17 cellular contexts compared by ENCODE assay signal in genomic region chr16:11232302-11232851, GRCh38. TPM values are rescaled to one million over a fixed set of nuclear protein-coding genes. Genes with fewer than 3 reads are reported as not detected.
DNase-seq lines count a peak whose midpoint lies in the region; ATAC-seq and TF ChIP-seq lines count a peak whose summit lies in the region.
"Had no signal": no experiment of that assay in that cellular context is flagged by ENCODE, and none has a peak within 500 bp of the region (broad histone marks: within the 10 kb centered on the region; RNA-seq: fewer than 3 reads in every experiment).

No MANE protein-coding gene starts in this region.

- WGBS in IMR-90 (ENCODE audit: extremely low coverage in 2 of 2, insufficient read length in 1 of 2), 2 experiments = no CpG with 5 or more reads among the region's 3 CpGs
- 81% methylated on average over 2 of the region's 3 CpGs for WGBS in esophagus muscularis mucosa

- no peaks in the 10 kb centered on the region for H3K27me3 Mint-ChIP-seq in T-helper 1 cell treated with Interleukin-12 subunit alpha and Interleukin-12 subunit beta and Interleukin-4 antibody, amounts not matched to agents 30 μg/mL and 1 μg/mL, for 36 hours (ENCODE audit: low read depth)
- H3K27me3 Mint-ChIP-seq in activated naive CD8-positive, alpha-beta T cell treated with anti-CD3 and anti-CD28 coated beads, Interleukin-2, amount 10 ng/mL, durations not matched to agents 7 days and 5 days = no peaks in the 10 kb centered on the region
- no peaks in the 10 kb centered on the region for H3K27me3 Mint-ChIP-seq in natural killer cell treated with Interleukin-12 subunit alpha and Interleukin-12 subunit beta and Interleukin-15 and Interleukin-18, amount 100 ng/mL, for 72 hours

- no peak overlapping the region for H2BK15ac ChIP-seq in IMR-90 (ENCODE audit: low read depth, low read length)

- no peak overlapping the region for H2BK120ac ChIP-seq in IMR-90 (ENCODE audit: low read depth, low read length)

- H3K9me1 ChIP-seq in IMR-90 (ENCODE audit: insufficient read depth, low read length) = no peaks in the 10 kb centered on the region; the same call in 1 of the 2 replicates

- H3K27me3 ChIP-seq in IMR-90 (ENCODE audit: control insufficient read depth, insufficient read depth, low read length) = no peaks in the 10 kb centered on the region; the same call in 1 of the 2 replicates
- no peaks in the 10 kb centered on the region for H3K27me3 ChIP-seq in esophagus muscularis mucosa

- TF ChIP-seq RAD21 in IMR-90 (IDR thresholded peaks at IDR 0.05; ENCODE audit: low read length) = no peak

- BruUV-seq in IMR-90 (replicated peaks; lab: Mats Ljungman, UMichigan) = no TSS peak

- TF ChIP-seq POLR2A in IMR-90 (IDR thresholded peaks at IDR 0.05; ENCODE audit: low read depth, low read length) = no peak
- no peak for TF ChIP-seq POLR2A in esophagus muscularis mucosa (IDR thresholded peaks at IDR 0.05; ENCODE audit: low read depth)

- no peak for ATAC-seq in IMR-90 (ENCODE audit: low read depth)
- no peak for ATAC-seq in activated naive CD8-positive, alpha-beta T cell treated with anti-CD3 and anti-CD28 coated beads, Interleukin-2, amount 10 ng/mL, durations not matched to agents 7 days and 5 days (ENCODE audit: low read depth)
- ATAC-seq in natural killer cell treated with Interleukin-12 subunit alpha and Interleukin-12 subunit beta and Interleukin-15 and Interleukin-18, amount 100 ng/mL, for 72 hours = no peak

- no peaks in the 10 kb centered on the region for H4K20me1 ChIP-seq in IMR-90 (ENCODE audit: insufficient read depth, low read length)

- intact Hi-C loops in IMR-90 (cut with micrococcal nuclease) (no loop called here), esophagus muscularis mucosa (cut with DNase I) (no loop called here)

- no peak overlapping the region for H4K8ac ChIP-seq in IMR-90 (ENCODE audit: low read depth in 2 of 2, low read length in 2 of 2)

- no peak overlapping the region for H3K23ac ChIP-seq in IMR-90 (ENCODE audit: low read depth, low read length)

- H2AK9ac ChIP-seq in IMR-90 (replicated peaks; ENCODE audit: low read depth, low read length, poor library complexity) = no peak overlapping the region

- peaks cover 2% of the 10 kb centered on the region; the same call in 1 of the 2 replicates for H3K4me1 ChIP-seq in IMR-90 (ENCODE audit: control insufficient read depth, insufficient read depth, low read length)
- peaks cover 0 to 10% (median 8%) of the 10 kb centered on the region in 4 donors for H3K4me1 ChIP-seq in esophagus muscularis mucosa

- H3K56ac ChIP-seq in IMR-90 (ENCODE audit: extremely low read depth, insufficient read depth, low read length) = no peak overlapping the region

- H2AK5ac ChIP-seq in IMR-90 (ENCODE audit: low read depth, low read length) = peak overlapping the region; percentile 54; the same call in 1 of the 2 replicates

- no peak overlapping the region for H2BK5ac ChIP-seq in IMR-90 (ENCODE audit: low read depth, low read length, poor library complexity, severe bottlenecking)

- no peak overlapping the region for H2BK20ac ChIP-seq in IMR-90 (ENCODE audit: low read depth, low read length)

- H3K9me3 Mint-ChIP-seq in T-helper 1 cell treated with Interleukin-12 subunit alpha and Interleukin-12 subunit beta and Interleukin-4 antibody, amounts not matched to agents 30 μg/mL and 1 μg/mL, for 36 hours = no peaks in the 10 kb centered on the region
- H3K9me3 Mint-ChIP-seq in activated naive CD8-positive, alpha-beta T cell treated with anti-CD3 and anti-CD28 coated beads, Interleukin-2, amount 10 ng/mL, durations not matched to agents 7 days and 5 days = no peaks in the 10 kb centered on the region
- H3K9me3 Mint-ChIP-seq in natural killer cell treated with Interleukin-12 subunit alpha and Interleukin-12 subunit beta and Interleukin-15 and Interleukin-18, amount 100 ng/mL, for 72 hours = no peaks in the 10 kb centered on the region

- no peaks in the 10 kb centered on the region for H3K36me3 ChIP-seq in IMR-90 (ENCODE audit: control insufficient read depth, insufficient read depth, low read length)
- no peaks in the 10 kb centered on the region for H3K36me3 ChIP-seq in esophagus muscularis mucosa

- no peak overlapping the region; the same call in 1 of the 2 replicates for H3K14ac ChIP-seq in IMR-90 (replicated peaks; ENCODE audit: low read depth, low read length)

- H3K27ac Mint-ChIP-seq in T-helper 1 cell treated with Interleukin-12 subunit alpha and Interleukin-12 subunit beta and Interleukin-4 antibody, amounts not matched to agents 30 μg/mL and 1 μg/mL, for 36 hours = peak overlapping the region; percentile 97
- peak overlapping the region; percentile 95 for H3K27ac Mint-ChIP-seq in activated naive CD8-positive, alpha-beta T cell treated with anti-CD3 and anti-CD28 coated beads, Interleukin-2, amount 10 ng/mL, durations not matched to agents 7 days and 5 days
- H3K27ac Mint-ChIP-seq in natural killer cell treated with Interleukin-12 subunit alpha and Interleukin-12 subunit beta and Interleukin-15 and Interleukin-18, amount 100 ng/mL, for 72 hours = peak overlapping the region; percentile 91 to 94

- no peak overlapping the region for H4K91ac ChIP-seq in IMR-90 (ENCODE audit: insufficient read depth, low read depth, low read length)

- H3K27ac ChIP-seq in IMR-90 (ENCODE audit: insufficient read depth, low read length) (no peak overlapping the region), esophagus muscularis mucosa (replicated peaks in 1 of 4) (peak overlapping the region in 1 of 4 donors; percentile 48)
- H3K27ac ChIP-seq: 22Rv1, RWPE1 had no signal

- H2AFZ ChIP-seq in IMR-90 (replicated peaks; ENCODE audit: low read length, poor library complexity) = no peak overlapping the region

- H3K4me3 Mint-ChIP-seq in T-helper 1 cell treated with Interleukin-12 subunit alpha and Interleukin-12 subunit beta and Interleukin-4 antibody, amounts not matched to agents 30 μg/mL and 1 μg/mL, for 36 hours = peak overlapping the region; percentile 77
- H3K4me3 Mint-ChIP-seq in activated naive CD8-positive, alpha-beta T cell treated with anti-CD3 and anti-CD28 coated beads, Interleukin-2, amount 10 ng/mL, durations not matched to agents 7 days and 5 days = peak overlapping the region; percentile 84
- peak overlapping the region; percentile 91 for H3K4me3 Mint-ChIP-seq in natural killer cell treated with Interleukin-12 subunit alpha and Interleukin-12 subunit beta and Interleukin-15 and Interleukin-18, amount 100 ng/mL, for 72 hours

- H3K9ac ChIP-seq in IMR-90 (ENCODE audit: low read depth, low read length) = no peak overlapping the region

- H3K9me3 ChIP-seq in IMR-90 (ENCODE audit: control insufficient read depth, insufficient read depth, low read length) (no peaks in the 10 kb centered on the region), esophagus muscularis mucosa (no peaks in the 10 kb centered on the region)

- no peak overlapping the region for H3K18ac ChIP-seq in IMR-90 (ENCODE audit: low read depth, low read length)

- POLR2A ChIA-PET in IMR-90 (lab: Charles Lee; ENCODE audit: unreplicated experiment) = no interaction called here
- POLR2A ChIA-PET in activated naive CD8-positive, alpha-beta T cell treated with anti-CD3 and anti-CD28 coated beads, Interleukin-2, amount 10 ng/mL, durations not matched to agents 7 days and 5 days (lab: Charles Lee) = interaction anchor here (0.5 to 12.6 kb wide), 17 partner anchors 8 to 260 kb away, joined by 3 to 223 read pairs (median 5); partner anchors contain the start of gene SOCS1

- no peak overlapping the region for H3K4me3 ChIP-seq in IMR-90 (ENCODE audit: insufficient read depth, low read depth, low read length)
- H3K4me3 ChIP-seq in esophagus muscularis mucosa = no peak overlapping the region

- no peaks in the 10 kb centered on the region for H3K79me1 ChIP-seq in IMR-90 (ENCODE audit: low read depth in 1 of 2, low read length in 2 of 2)

- in situ Hi-C loops in IMR-90 (cut with MboI; ENCODE audit: low sequenced_read_pairs) = no loop called here

- TF ChIP-seq CTCF in IMR-90 (conservative IDR thresholded peaks at IDR 0.05; ENCODE audit: low read depth, low read length) (no peak), esophagus muscularis mucosa (IDR thresholded peaks at IDR 0.05) (no peak)

- TF ChIP-seq EP300 in esophagus muscularis mucosa (IDR thresholded peaks at IDR 0.05) = no peak

- no peak overlapping the region for H3K4ac ChIP-seq in IMR-90 (ENCODE audit: low read depth, low read length)

- CTCF ChIA-PET in IMR-90 (lab: Yijun Ruan, JAX) = no interaction called here

- dilution Hi-C loops in IMR-90 (cut with HindIII; ENCODE audit: low sequenced_read_pairs, unreplicated experiment) = no loop called here

- H4K5ac ChIP-seq in IMR-90 (ENCODE audit: low read depth, low read length) = no peak overlapping the region

- DNase-seq in T-helper 1 cell = no peak
- DNase-seq in IMR-90 = no peak
- DNase-seq in activated naive CD8-positive, alpha-beta T cell treated with anti-CD3 and anti-CD28 coated beads, Interleukin-2, amount 10 ng/mL, durations not matched to agents 7 days and 5 days = no peak
- no peak for DNase-seq in natural killer cell treated with Interleukin-12 subunit alpha and Interleukin-12 subunit beta and Interleukin-15 and Interleukin-18, amount 100 ng/mL, for 72 hours (ENCODE audit: low spot score)
- no peak for DNase-seq in stimulated activated CD4-positive, alpha-beta T cell treated with anti-CD3 and anti-CD28 coated beads, Interleukin-1b, Interleukin-23, amount 100 ng/mL, for 48 hours
- no peak for DNase-seq in glomerular visceral epithelial cell (ENCODE audit: extremely low spot score)
- DNase-seq in esophagus muscularis mucosa (ENCODE audit: extremely low spot score) = no peak
- DNase-seq: NCI-H2029 treated with DMSO at 0.1 percent for 48 hours had no signal

- no peaks in the 10 kb centered on the region for H3K36me3 Mint-ChIP-seq in T-helper 1 cell treated with Interleukin-12 subunit alpha and Interleukin-12 subunit beta and Interleukin-4 antibody, amounts not matched to agents 30 μg/mL and 1 μg/mL, for 36 hours (ENCODE audit: low read depth)
- H3K36me3 Mint-ChIP-seq in activated naive CD8-positive, alpha-beta T cell treated with anti-CD3 and anti-CD28 coated beads, Interleukin-2, amount 10 ng/mL, durations not matched to agents 7 days and 5 days = no peaks in the 10 kb centered on the region
- H3K36me3 Mint-ChIP-seq in natural killer cell treated with Interleukin-12 subunit alpha and Interleukin-12 subunit beta and Interleukin-15 and Interleukin-18, amount 100 ng/mL, for 72 hours = no peaks in the 10 kb centered on the region

- peaks cover 73% of the 10 kb centered on the region for H3K4me1 Mint-ChIP-seq in T-helper 1 cell treated with Interleukin-12 subunit alpha and Interleukin-12 subunit beta and Interleukin-4 antibody, amounts not matched to agents 30 μg/mL and 1 μg/mL, for 36 hours (ENCODE audit: low read depth)
- peaks cover 73% of the 10 kb centered on the region for H3K4me1 Mint-ChIP-seq in activated naive CD8-positive, alpha-beta T cell treated with anti-CD3 and anti-CD28 coated beads, Interleukin-2, amount 10 ng/mL, durations not matched to agents 7 days and 5 days
- H3K4me1 Mint-ChIP-seq in natural killer cell treated with Interleukin-12 subunit alpha and Interleukin-12 subunit beta and Interleukin-15 and Interleukin-18, amount 100 ng/mL, for 72 hours (ENCODE audit: low read depth in 2 of 2) = peaks cover 64 to 76% of the 10 kb centered on the region in 2 donors

- no peak overlapping the region for H3K4me2 ChIP-seq in IMR-90 (ENCODE audit: low read depth, low read length)

RNA-seq across cellular contexts. Expression of gene SOCS1, which starts 23.6 kb away (rescaled TPM):
- 2.0 and 2.2 TPM in 2 replicates for total RNA-seq in IMR-90 (2012; rRNA removed)
- 19.9 and 22.0 TPM in 2 replicates for polyA plus RNA-seq in IMR-90 (2012; rRNA removed)
- polyA plus RNA-seq in IMR-90 (2012; cell fraction: cytosol; rRNA removed) = 42.9 and 94.9 TPM in 2 replicates
- 109 and 179 TPM in 2 replicates for polyA plus RNA-seq in IMR-90 (2012; cell fraction: nucleus; rRNA removed; ENCODE audit: low replicate concordance)
- total RNA-seq in activated naive CD8-positive, alpha-beta T cell treated with anti-CD3 and anti-CD28 coated beads, Interleukin-2, amount 10 ng/mL, durations not matched to agents 7 days and 5 days = 100 to 1,000 TPM; 165 to 176 TPM
- 100 to 1,000 TPM; 199 to 299 TPM for total RNA-seq in natural killer cell treated with Interleukin-12 subunit alpha and Interleukin-12 subunit beta and Interleukin-15 and Interleukin-18, amount 100 ng/mL, for 72 hours
- total RNA-seq in esophagus muscularis mucosa = 10 to 100 TPM in 1 of 4 donors, 1 to 10 TPM in 3; 3.8 to 11.1 (median 6.1) TPM

RNA-seq across cellular contexts. Expression of gene TNP2, which starts 36.7 kb away (rescaled TPM):
- total RNA-seq in IMR-90 (2012; rRNA removed) = not detected in 2 replicates
- not detected in 2 replicates for polyA plus RNA-seq in IMR-90 (2012; rRNA removed)
- polyA plus RNA-seq in IMR-90 (2012; cell fraction: cytosol; rRNA removed) = not detected in 2 replicates
- not detected in 2 replicates for polyA plus RNA-seq in IMR-90 (2012; cell fraction: nucleus; rRNA removed; ENCODE audit: low replicate concordance)
- total RNA-seq in activated naive CD8-positive, alpha-beta T cell treated with anti-CD3 and anti-CD28 coated beads, Interleukin-2, amount 10 ng/mL, durations not matched to agents 7 days and 5 days = not detected
- not detected for total RNA-seq in natural killer cell treated with Interleukin-12 subunit alpha and Interleukin-12 subunit beta and Interleukin-15 and Interleukin-18, amount 100 ng/mL, for 72 hours
- not detected for total RNA-seq in esophagus muscularis mucosa
- total RNA-seq: cerebellum; kidney; MCF 10A; pulmonary artery endothelial cell; T-helper 1 cell treated with Interleukin-12 subunit alpha and Interleukin-12 subunit beta and Interleukin-4 antibody, amounts not matched to agents 30 ng/mL and 1 ng/mL, for 36 hours; urinary bladder had no signal
- polyA plus RNA-seq: urinary bladder had no signal

RNA-seq across cellular contexts. Expression of gene PRM3, which starts 41.1 kb away (rescaled TPM):
- total RNA-seq in IMR-90 (2012; rRNA removed) (not detected in 2 replicates), esophagus muscularis mucosa (not detected)
- not detected in 2 replicates for polyA plus RNA-seq in IMR-90 (2012; rRNA removed)
- polyA plus RNA-seq in IMR-90 (2012; cell fraction: cytosol; rRNA removed) = not detected in 2 replicates
- polyA plus RNA-seq in IMR-90 (2012; cell fraction: nucleus; rRNA removed; ENCODE audit: low replicate concordance) = not detected in 2 replicates
- not detected for total RNA-seq in activated naive CD8-positive, alpha-beta T cell treated with anti-CD3 and anti-CD28 coated beads, Interleukin-2, amount 10 ng/mL, durations not matched to agents 7 days and 5 days
- not detected for total RNA-seq in natural killer cell treated with Interleukin-12 subunit alpha and Interleukin-12 subunit beta and Interleukin-15 and Interleukin-18, amount 100 ng/mL, for 72 hours
- total RNA-seq: cerebellum; kidney; MCF 10A; pulmonary artery endothelial cell; T-helper 1 cell treated with Interleukin-12 subunit alpha and Interleukin-12 subunit beta and Interleukin-4 antibody, amounts not matched to agents 30 ng/mL and 1 ng/mL, for 36 hours; urinary bladder had no signal
- polyA plus RNA-seq: urinary bladder had no signal

RNA-seq across cellular contexts. Expression of gene PRM2, which starts 43.9 kb away (rescaled TPM):
- total RNA-seq in IMR-90 (2012; rRNA removed) = not detected in 2 replicates
- polyA plus RNA-seq in IMR-90 (2012; rRNA removed) = not detected in 2 replicates
- not detected in 2 replicates for polyA plus RNA-seq in IMR-90 (2012; cell fraction: cytosol; rRNA removed)
- not detected in 2 replicates for polyA plus RNA-seq in IMR-90 (2012; cell fraction: nucleus; rRNA removed; ENCODE audit: low replicate concordance)
- not detected for total RNA-seq in activated naive CD8-positive, alpha-beta T cell treated with anti-CD3 and anti-CD28 coated beads, Interleukin-2, amount 10 ng/mL, durations not matched to agents 7 days and 5 days
- not detected for total RNA-seq in natural killer cell treated with Interleukin-12 subunit alpha and Interleukin-12 subunit beta and Interleukin-15 and Interleukin-18, amount 100 ng/mL, for 72 hours
- not detected for total RNA-seq in esophagus muscularis mucosa
- total RNA-seq: cerebellum; kidney; MCF 10A; pulmonary artery endothelial cell; T-helper 1 cell treated with Interleukin-12 subunit alpha and Interleukin-12 subunit beta and Interleukin-4 antibody, amounts not matched to agents 30 ng/mL and 1 ng/mL, for 36 hours; urinary bladder had no signal
- polyA plus RNA-seq: urinary bladder had no signal

RNA-seq across cellular contexts. Expression of gene PRM1, which starts 48.8 kb away (rescaled TPM):
- total RNA-seq in IMR-90 (2012; rRNA removed) (not detected in 2 replicates), esophagus muscularis mucosa (not detected)
- not detected in 2 replicates for polyA plus RNA-seq in IMR-90 (2012; rRNA removed)
- polyA plus RNA-seq in IMR-90 (2012; cell fraction: cytosol; rRNA removed) = not detected in 2 replicates
- not detected in 2 replicates for polyA plus RNA-seq in IMR-90 (2012; cell fraction: nucleus; rRNA removed; ENCODE audit: low replicate concordance)
- not detected for total RNA-seq in activated naive CD8-positive, alpha-beta T cell treated with anti-CD3 and anti-CD28 coated beads, Interleukin-2, amount 10 ng/mL, durations not matched to agents 7 days and 5 days
- total RNA-seq in natural killer cell treated with Interleukin-12 subunit alpha and Interleukin-12 subunit beta and Interleukin-15 and Interleukin-18, amount 100 ng/mL, for 72 hours = not detected
- total RNA-seq: cerebellum; kidney; MCF 10A; pulmonary artery endothelial cell; T-helper 1 cell treated with Interleukin-12 subunit alpha and Interleukin-12 subunit beta and Interleukin-4 antibody, amounts not matched to agents 30 ng/mL and 1 ng/mL, for 36 hours; urinary bladder had no signal
- polyA plus RNA-seq: urinary bladder had no signal

Comparison
In these comparisons a context has a peak if more than half of its experiments do, and no peak if none do; other contexts are left out.
1. RNA of gene SOCS1, which starts 23.6 kb away (total RNA-seq): 199 to 299 TPM in natural killer cell treated with Interleukin-12 subunit alpha and Interleukin-12 subunit beta and Interleukin-15 and Interleukin-18, amount 100 ng/mL, for 72 hours and 165 to 176 TPM in activated naive CD8-positive, alpha-beta T cell treated with anti-CD3 and anti-CD28 coated beads, Interleukin-2, amount 10 ng/mL, durations not matched to agents 7 days and 5 days; 3.8 to 11.1 TPM in esophagus muscularis mucosa and 2.0 to 2.2 TPM in IMR-90; every median in the first group is over 10 times any median in the second.
2. Peak in every context shown above with its lines, with median percentiles within 50 percentile points of each other: H3K27ac Mint-ChIP-seq and H3K4me3 Mint-ChIP-seq.